ENCODE assay signal across 31 cellular contexts in the genomic region with DNA sequence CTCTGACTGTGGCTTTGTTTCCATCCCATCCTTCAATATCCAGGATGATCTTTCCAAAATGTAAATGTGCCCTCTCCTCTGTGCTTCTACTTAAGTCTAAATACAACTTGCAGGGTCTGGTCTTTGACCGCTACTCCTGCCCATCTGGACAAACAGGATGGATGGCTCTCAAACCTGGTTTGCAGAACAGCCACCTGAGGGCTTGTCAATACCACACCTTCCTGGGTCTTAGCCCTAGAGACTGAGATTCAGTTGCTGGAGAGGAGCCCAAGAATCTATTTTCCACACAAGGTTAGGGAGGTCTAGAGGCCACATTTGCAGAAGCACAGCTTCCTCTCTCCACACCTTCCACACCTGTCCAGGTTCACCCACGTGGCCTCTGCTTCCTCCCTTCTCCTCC. TPM values are rescaled to one million over a fixed set of nuclear protein-coding genes. Genes with fewer than 3 reads are reported as not detected.
DNase-seq lines count a peak whose midpoint lies in the region; ATAC-seq, FAIRE-seq and TF ChIP-seq lines count a peak whose summit lies in the region.
"Had no signal": no experiment of that assay in that cellular context is flagged by ENCODE, and none has a peak within 500 bp of the region (broad histone marks: within the 10 kb centered on the region; RNA-seq: fewer than 3 reads in every experiment).

No MANE protein-coding gene starts in this region.

- no peaks in the 10 kb centered on the region for H3K79me1 ChIP-seq in mesendoderm (ENCODE audit: low read length)

- no peaks in the 10 kb centered on the region for H3K9me3 ChIP-seq in A549
- H3K9me3 ChIP-seq in PC-9 (ENCODE audit: insufficient read depth, low read depth): no peaks in the 10 kb centered on the region
- H3K9me3 ChIP-seq: adrenal gland, BE2C, esophagus muscularis mucosa, left lung, testis, vagina had no signal

- H3K4me3 ChIP-seq in A549 (no peak overlapping the region), PC-9 (peak overlapping the region; percentile 83; the same call in 1 of the 2 replicates), mesendoderm (ENCODE audit: low read length) (no peak overlapping the region)
- H3K4me3 ChIP-seq: adrenal gland, esophagus muscularis mucosa, left lung, testis, vagina had no signal

- H2AK5ac ChIP-seq in mesendoderm (ENCODE audit: low read length): no peak overlapping the region

- CTCF ChIA-PET in A549 (lab: Yijun Ruan, JAX): interaction anchor here (0.6 to 2.4 kb wide), 6 partner anchors 7 to 227 kb away, joined by 3 to 21 read pairs (median 4); no protein-coding TSS in a partner anchor
- CTCF ChIA-PET in PC-9 (lab: Charles Lee): no interaction called here

- intact Hi-C loops in PC-9 (cut with micrococcal nuclease; ENCODE audit: unreplicated experiment): loop anchor here (5.0 kb wide), 3 partner anchors 59 to 286 kb away; no protein-coding TSS in a partner anchor

- POLR2A ChIA-PET in A549 (lab: Yijun Ruan, JAX): no interaction called here
- POLR2A ChIA-PET in PC-9 (lab: Charles Lee; ENCODE audit: unreplicated experiment): interaction anchor here (0.5 kb wide), 1 partner anchor 250 kb away, joined by 30 read pairs; no protein-coding TSS in a partner anchor

- 83% methylated on average over 2 of the region's 2 CpGs for WGBS in A549 (ENCODE audit: missing lambda C conversion rate)
- WGBS in mesendoderm (ENCODE audit: extremely low coverage, insufficient coverage, low lambda C conversion rate): no CpG with 5 or more reads among the region's 2 CpGs

- H3K79me2 ChIP-seq in PC-9 (ENCODE audit: low read depth) (peaks cover 13% of the 10 kb centered on the region), mesendoderm (ENCODE audit: control insufficient read depth, insufficient read depth, low read length) (no peaks in the 10 kb centered on the region)
- H3K79me2 ChIP-seq: parathyroid adenoma had no signal

- TF ChIP-seq CTCF in A549 (IDR thresholded peaks at IDR 0.05) (no peak), PC-9 (conservative IDR thresholded peaks at IDR 0.05) (no peak)

- no peak overlapping the region for H4K5ac ChIP-seq in mesendoderm (ENCODE audit: low read length)

- H4K8ac ChIP-seq in mesendoderm (ENCODE audit: low read depth, low read length): no peak overlapping the region

- H3K23ac ChIP-seq in mesendoderm (ENCODE audit: low read length): no peak overlapping the region

- H3K56ac ChIP-seq in mesendoderm (ENCODE audit: low read length): peak overlapping the region; percentile 25

- no peak overlapping the region for H2BK5ac ChIP-seq in mesendoderm (ENCODE audit: low read length)

- no peaks in the 10 kb centered on the region for H4K20me1 ChIP-seq in PC-9 (ENCODE audit: insufficient read depth)

- H3K4ac ChIP-seq in mesendoderm (ENCODE audit: low read depth, low read length): no peak overlapping the region

- no peaks in the 10 kb centered on the region for H3K9me2 ChIP-seq in PC-9 (ENCODE audit: insufficient read depth)

- no peak overlapping the region for H2AFZ ChIP-seq in PC-9
- H2AFZ ChIP-seq: parathyroid adenoma had no signal

- FAIRE-seq in A549 (lab: Jason Lieb, UNC): no peak
- FAIRE-seq: frontal cortex, H54, HTR-8/SVneo had no signal

- H3F3A ChIP-seq in PC-9 (ENCODE audit: insufficient read depth, low read depth): peaks cover 46% of the 10 kb centered on the region

- DNase-seq in A549 (ENCODE audit: low read depth in 1 of 2, low spot score in 1 of 2) (no peak), PC-9 (peak; percentile 60 to 81), mesendoderm (no peak), left lobe of liver (ENCODE audit: low spot score) (no peak), dermis blood vessel endothelial cell (no peak)
- DNase-seq: activated CD4-positive, alpha-beta T cell treated with anti-CD3 and anti-CD28 coated beads for 36 hours; activated naive CD4-positive, alpha-beta T cell; activated T-cell treated with anti-CD3 and anti-CD28 coated beads, Interleukin-2, amount 50 U/mL, for 24 hours; adrenal gland; BE2C; DMS79; effector memory CD4-positive, alpha-beta T cell; hippocampal formation; immature natural killer cell; left lung; NCI-H1436 treated with DMSO at 0.1 percent for 48 hours; NCI-H526; stimulated activated CD4-positive, alpha-beta T cell treated with anti-CD3 and anti-CD28 coated beads, Interleukin-4, amount 100 ng/mL, for 1 hour; stimulated activated naive CD4-positive, alpha-beta T cell; testis had no signal

- no peak overlapping the region for H3K18ac ChIP-seq in mesendoderm (ENCODE audit: low read length)

- TF ChIP-seq POLR2A in A549 (IDR thresholded peaks at IDR 0.05; ENCODE audit: low read length): no peak

- H3K4me2 ChIP-seq in A549 (peak overlapping the region; percentile 99; the same call in 1 of the 3 replicates), PC-9 (peak overlapping the region; percentile 97), mesendoderm (ENCODE audit: low read length) (no peak overlapping the region)

- H3K9ac ChIP-seq in mesendoderm (ENCODE audit: low read length): no peak overlapping the region
- H3K9ac ChIP-seq: parathyroid adenoma had no signal

- H3K27me3 ChIP-seq in PC-9 (ENCODE audit: insufficient read depth, low read depth) (no peaks in the 10 kb centered on the region), mesendoderm (ENCODE audit: insufficient read depth, low read length, poor library complexity) (no peaks in the 10 kb centered on the region)
- H3K27me3 ChIP-seq: testis, vagina had no signal

- H3K4me1 ChIP-seq in A549 (peaks cover 33% of the 10 kb centered on the region), PC-9 (replicated peaks; ENCODE audit: insufficient read depth) (peaks cover 38% of the 10 kb centered on the region), mesendoderm (ENCODE audit: control insufficient read depth, low read depth, low read length) (no peaks in the 10 kb centered on the region)
- H3K4me1 ChIP-seq: BE2C had no signal

- TF ChIP-seq EP300 in A549 (IDR thresholded peaks at IDR 0.05): no peak

- no peaks in the 10 kb centered on the region for H3K36me3 ChIP-seq in PC-9 (ENCODE audit: low read depth)
- H3K36me3 ChIP-seq in mesendoderm (ENCODE audit: control insufficient read depth, insufficient read depth, low read length): no peaks in the 10 kb centered on the region
- H3K36me3 ChIP-seq: adrenal gland, BE2C, esophagus muscularis mucosa, left lung, vagina had no signal

- H2BK120ac ChIP-seq in mesendoderm (ENCODE audit: low read depth, low read length): no peak overlapping the region

- BruUV-seq in PC-9 (replicated peaks; lab: Mats Ljungman, UMichigan): no TSS peak

- H3K27ac ChIP-seq in A549 (no peak overlapping the region), PC-9 (peak overlapping the region; percentile 39), mesendoderm (ENCODE audit: low read depth, low read length) (no peak overlapping the region)
- H3K27ac ChIP-seq: adrenal gland, esophagus muscularis mucosa, left lung, parathyroid adenoma, testis, vagina had no signal

- H2BK15ac ChIP-seq in mesendoderm (replicated peaks; ENCODE audit: low read depth): no peak overlapping the region

- TF ChIP-seq RAD21 in A549 (conservative IDR thresholded peaks at IDR 0.05 in 1 of 2, IDR thresholded peaks at IDR 0.05 in 1 of 2): no peak

- ATAC-seq in A549 (no peak), left lobe of liver (no peak), GM21390 (IDR thresholded peaks at IDR 0.05; ENCODE audit: unreplicated experiment) (no peak)
- ATAC-seq: activated CD4-positive, alpha-beta T cell treated with anti-CD3 and anti-CD28 coated beads for 36 hours; naive thymus-derived CD8-positive, alpha-beta T cell; right cardiac atrium had no signal

TF ChIP-seq in A549, 52 proteins besides CTCF, POLR2A, EP300 and RAD21 (continues in another document):
- TF ChIP-seq HOXA7 (CRISPR knock-in tag; IDR thresholded peaks at IDR 0.05): no peak

RNA-seq across cellular contexts. Expression of gene GRB7, which starts 1.9 kb away (rescaled TPM):
- polyA plus RNA-seq in A549 (2011; rRNA removed): 5.9 and 8.6 TPM in 2 replicates
- polyA plus RNA-seq in A549 (2012; cell fraction: cytosol; rRNA removed): 4.5 and 5.5 TPM in 2 replicates
- 22.5 and 23.6 TPM in 2 replicates for polyA plus RNA-seq in A549 (2012; cell fraction: nucleus; rRNA removed)
- 5.0 to 10.7 TPM (median 10.1 TPM) in 3 replicates for polyA plus RNA-seq in A549 (2017; fragmentation: RNase III; extraction: RNeasy Plus Mini Kit Qiagen cat#74134 plus additional on column Dnase treatment)
- polyA minus RNA-seq in A549 (2011; rRNA and poly(A)+ RNA removed): 13.1 and 15.9 TPM in 2 replicates
- 49.1 and 55.9 TPM in 2 replicates for total RNA-seq in PC-9 (2021)
- 18.5 TPM for polyA plus RNA-seq in mesendoderm (2013, experiment 1 of 2)
- polyA plus RNA-seq in mesendoderm (2013, experiment 2 of 2): 18.7 TPM
- 12.0 TPM for total RNA-seq in left lobe of liver
- total RNA-seq in dermis blood vessel endothelial cell: 0.28 and 0.34 TPM in 2 replicates
- total RNA-seq: activated CD8-positive, alpha-beta memory T cell treated with anti-CD3 and anti-CD28 coated beads for 36 hours; frontal cortex; naive thymus-derived CD8-positive, alpha-beta T cell; RPMI7951 had no signal
- polyA plus RNA-seq: immature natural killer cell; naive thymus-derived CD8-positive, alpha-beta T cell had no signal

RNA-seq across cellular contexts. Expression of gene MIEN1, which starts 5.5 kb away (rescaled TPM):
- polyA plus RNA-seq in A549 (2011; rRNA removed) (63.9 and 111 TPM in 2 replicates), A549 (2017; fragmentation: RNase III; extraction: RNeasy Plus Mini Kit Qiagen cat#74134 plus additional on column Dnase treatment) (73.2 to 86.5 TPM (median 85.5 TPM) in 3 replicates)
- polyA plus RNA-seq in A549 (2012; cell fraction: cytosol; rRNA removed): 101 and 102 TPM in 2 replicates
- polyA plus RNA-seq in A549 (2012; cell fraction: nucleus; rRNA removed): 36.5 and 53.9 TPM in 2 replicates
- polyA minus RNA-seq in A549 (2011; rRNA and poly(A)+ RNA removed): 40.9 and 46.7 TPM in 2 replicates
- total RNA-seq in PC-9 (2021) (49.2 and 50.8 TPM in 2 replicates), left lobe of liver (25.2 TPM), dermis blood vessel endothelial cell (13.4 and 18.5 TPM in 2 replicates)
- polyA plus RNA-seq in mesendoderm (2013, experiment 1 of 2): 27.3 TPM
- polyA plus RNA-seq in mesendoderm (2013, experiment 2 of 2): 29.9 TPM

RNA-seq across cellular contexts. Expression of gene ERBB2, which starts 36.0 kb away (rescaled TPM):
- polyA plus RNA-seq in A549 (2011; rRNA removed) (22.4 and 34.8 TPM in 2 replicates), A549 (2017; fragmentation: RNase III; extraction: RNeasy Plus Mini Kit Qiagen cat#74134 plus additional on column Dnase treatment) (28.6 to 32.4 TPM (median 32.0 TPM) in 3 replicates)
- polyA plus RNA-seq in A549 (2012; cell fraction: cytosol; rRNA removed): 18.9 and 24.0 TPM in 2 replicates
- 55.4 and 64.4 TPM in 2 replicates for polyA plus RNA-seq in A549 (2012; cell fraction: nucleus; rRNA removed)
- 74.9 and 108 TPM in 2 replicates for polyA minus RNA-seq in A549 (2011; rRNA and poly(A)+ RNA removed)
- total RNA-seq in PC-9 (2021) (87.2 and 90.6 TPM in 2 replicates), left lobe of liver (23.1 TPM), dermis blood vessel endothelial cell (3.4 and 4.4 TPM in 2 replicates)
- 73.2 TPM for polyA plus RNA-seq in mesendoderm (2013, experiment 1 of 2)
- 72.9 TPM for polyA plus RNA-seq in mesendoderm (2013, experiment 2 of 2)

RNA-seq across cellular contexts. Expression of gene PGAP3, which starts 48.0 kb away (rescaled TPM):
- polyA plus RNA-seq in A549 (2011; rRNA removed): 8.5 and 10.6 TPM in 2 replicates
- 8.7 and 11.2 TPM in 2 replicates for polyA plus RNA-seq in A549 (2012; cell fraction: cytosol; rRNA removed)
- polyA plus RNA-seq in A549 (2012; cell fraction: nucleus; rRNA removed): 45.5 and 48.0 TPM in 2 replicates
- polyA plus RNA-seq in A549 (2017; fragmentation: RNase III; extraction: RNeasy Plus Mini Kit Qiagen cat#74134 plus additional on column Dnase treatment): 6.2 to 8.0 TPM (median 7.3 TPM) in 3 replicates
- 15.5 and 18.5 TPM in 2 replicates for polyA minus RNA-seq in A549 (2011; rRNA and poly(A)+ RNA removed)
- total RNA-seq in PC-9 (2021): 15.0 and 16.2 TPM in 2 replicates
- 8.3 TPM for polyA plus RNA-seq in mesendoderm (2013, experiment 1 of 2)
- 7.7 TPM for polyA plus RNA-seq in mesendoderm (2013, experiment 2 of 2)
- total RNA-seq in left lobe of liver: 23.8 TPM
- total RNA-seq in dermis blood vessel endothelial cell: 4.0 and 5.4 TPM in 2 replicates

Comparison
In these comparisons a context has a peak if more than half of its experiments do, and no peak if none do; other contexts are left out.
1. DNase-seq: peak in PC-9 (2 of 2); none in A549 (0 of 2), mesendoderm (single experiment), left lobe of liver (single experiment) and dermis blood vessel endothelial cell (single experiment).